ENCODE assay signal across 14 cellular contexts in the genomic region with DNA sequence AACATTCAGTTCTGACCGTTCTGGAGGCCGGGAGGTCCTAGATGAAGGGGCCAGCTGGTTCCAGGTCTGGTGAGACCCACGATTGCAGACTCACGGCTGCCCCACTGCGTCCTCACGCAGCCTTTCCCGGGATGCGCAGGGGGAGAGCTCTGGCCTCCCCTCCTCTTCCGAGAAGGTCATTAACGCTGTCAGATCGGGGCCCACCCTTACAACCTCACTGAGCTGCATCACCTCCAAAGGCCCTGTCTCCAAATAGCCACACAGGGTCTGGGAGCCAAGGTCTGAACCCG.
"Had no signal": no experiment of that assay in that cellular context is flagged by ENCODE, and none has a peak within 500 bp of the region (broad histone marks: within the 10 kb centered on the region; RNA-seq: fewer than 3 reads in every experiment).

No MANE protein-coding gene starts in this region.

- H3K4me3 ChIP-seq: breast epithelium, coronary artery, esophagus squamous epithelium, gastrocnemius medialis, prostate gland, thoracic aorta, upper lobe of left lung had no signal

- H3K9me3 Mint-ChIP-seq: activated naive CD8-positive, alpha-beta T cell treated with anti-CD3 and anti-CD28 coated beads for 36 hours; activated T-helper 1 cell treated with anti-CD3 and anti-CD28 coated beads, Interleukin-12 subunit alpha, Interleukin-12 subunit beta, Interleukin-2, Interleukin-4 antibody, amounts not matched to agents 30 ng/mL and 10 ng/mL and 1 ng/mL, durations not matched to agents 14 hours and 24 hours and 36 hours; endodermal cell; neural crest cell had no signal

- H3K4me1 ChIP-seq: breast epithelium, gastrocnemius medialis, prostate gland had no signal

- H3K4me3 Mint-ChIP-seq: activated CD8-positive, alpha-beta T cell treated with anti-CD3 and anti-CD28 coated beads, Interleukin-2, amount 10 ng/mL, durations not matched to agents 7 days and 5 days; activated naive CD8-positive, alpha-beta T cell treated with anti-CD3 and anti-CD28 coated beads for 36 hours; activated T-helper 1 cell treated with anti-CD3 and anti-CD28 coated beads, Interleukin-12 subunit alpha, Interleukin-12 subunit beta, Interleukin-2, Interleukin-4 antibody, amounts not matched to agents 30 ng/mL and 10 ng/mL and 1 ng/mL, durations not matched to agents 14 hours and 24 hours and 36 hours; endodermal cell; neural crest cell; T-helper 17 cell had no signal

- H3K27me3 ChIP-seq: upper lobe of left lung had no signal

- H3K9me3 ChIP-seq: breast epithelium, esophagus squamous epithelium, gastrocnemius medialis, prostate gland, thoracic aorta, upper lobe of left lung had no signal

- DNase-seq: esophagus squamous epithelium had no signal

- H3K4me1 Mint-ChIP-seq: activated naive CD8-positive, alpha-beta T cell treated with anti-CD3 and anti-CD28 coated beads for 36 hours; endodermal cell; neural crest cell had no signal

- H3K27ac Mint-ChIP-seq: activated CD8-positive, alpha-beta T cell treated with anti-CD3 and anti-CD28 coated beads, Interleukin-2, amount 10 ng/mL, durations not matched to agents 7 days and 5 days; activated naive CD8-positive, alpha-beta T cell treated with anti-CD3 and anti-CD28 coated beads for 36 hours; activated T-helper 1 cell treated with anti-CD3 and anti-CD28 coated beads, Interleukin-12 subunit alpha, Interleukin-12 subunit beta, Interleukin-2, Interleukin-4 antibody, amounts not matched to agents 30 ng/mL and 10 ng/mL and 1 ng/mL, durations not matched to agents 14 hours and 24 hours and 36 hours; endodermal cell; T-helper 17 cell had no signal

- H3K36me3 Mint-ChIP-seq: activated naive CD8-positive, alpha-beta T cell treated with anti-CD3 and anti-CD28 coated beads for 36 hours had no signal

- H3K36me3 ChIP-seq: breast epithelium, esophagus squamous epithelium, gastrocnemius medialis, prostate gland, thoracic aorta, upper lobe of left lung had no signal

- H3K27ac ChIP-seq: breast epithelium, coronary artery, esophagus squamous epithelium, gastrocnemius medialis, prostate gland, thoracic aorta, upper lobe of left lung had no signal

- FAIRE-seq: islet of Langerhans had no signal
